12 cellular contexts compared by ENCODE assay signal in the genomic region with DNA sequence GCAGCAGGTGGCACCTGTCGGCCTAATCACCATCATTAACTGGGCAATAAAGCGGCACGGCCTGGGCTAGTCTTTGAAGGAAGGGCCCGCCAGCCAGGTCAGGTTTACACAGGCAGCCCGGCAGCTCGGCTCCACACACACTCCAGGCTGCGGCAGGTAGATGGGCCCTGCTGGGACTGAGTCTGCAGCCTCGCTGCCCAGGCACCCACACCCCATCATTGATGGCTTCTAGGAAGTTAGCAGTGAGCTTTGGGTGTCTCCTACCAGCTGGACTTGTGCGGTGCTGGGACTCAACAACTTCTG. TPM values are rescaled to one million over a fixed set of nuclear protein-coding genes. Genes with fewer than 3 reads are reported as not detected.
"Had no signal": no experiment of that assay in that cellular context is flagged by ENCODE, and none has a peak within 500 bp of the region (broad histone marks: within the 10 kb centered on the region; RNA-seq: fewer than 3 reads in every experiment).

No MANE protein-coding gene starts in this region.

- H3K4me3 ChIP-seq: gastrocnemius medialis, pancreas, testis had no signal

- H3K27ac ChIP-seq: brain microvascular endothelial cell, epithelial cell of prostate, gastrocnemius medialis, pancreas, testis had no signal

- H3K27me3 ChIP-seq: gastrocnemius medialis, pancreas, testis had no signal

- H3K4me1 ChIP-seq: gastrocnemius medialis, testis had no signal

- DNase-seq: activated CD4-positive, alpha-beta T cell treated with anti-CD3 and anti-CD28 coated beads, Interleukin-2, amount 50 U/mL, for 48 hours; activated gamma-delta T cell; activated T-cell treated with anti-CD3 and anti-CD28 coated beads, Interleukin-2, amount 50 U/mL, for 48 hours; brain microvascular endothelial cell; effector memory CD8-positive, alpha-beta T cell; gastrocnemius medialis; kidney; pancreas; stimulated activated CD4-positive, alpha-beta T cell treated with anti-CD3 and anti-CD28 coated beads, Interleukin-4, amount 100 ng/mL, for 24 hours; testis had no signal

- H3K36me3 ChIP-seq: brain microvascular endothelial cell, gastrocnemius medialis, pancreas had no signal

- H3K9me3 ChIP-seq: gastrocnemius medialis, pancreas, testis had no signal

RNA-seq across cellular contexts. Expression of a gene that starts 6.8 kb away (rescaled TPM):
- polyA plus RNA-seq: liver had no signal
